Comparison of ENCODE assay signal across 1 cellular context in genomic region chr18:72898870-72899840, GRCh38.
TF ChIP-seq lines count a peak whose summit lies in the region.

No MANE protein-coding gene starts in this region.

TF ChIP-seq in K562, 482 proteins besides CTCF, POLR2A, EP300 and RAD21 (continued from another document):
- TF ChIP-seq ELK3 (CRISPR knock-in tag; IDR thresholded peaks at IDR 0.05) (no peak), MED1 (CRISPR knock-in tag; IDR thresholded peaks at IDR 0.05; ENCODE audit: borderline replicate concordance) (no peak), HLTF (IDR thresholded peaks at IDR 0.05) (no peak), RFX1 (IDR thresholded peaks at IDR 0.05) (no peak)
